Comparison of ENCODE assay signal across 1 cellular context in the genomic region with DNA sequence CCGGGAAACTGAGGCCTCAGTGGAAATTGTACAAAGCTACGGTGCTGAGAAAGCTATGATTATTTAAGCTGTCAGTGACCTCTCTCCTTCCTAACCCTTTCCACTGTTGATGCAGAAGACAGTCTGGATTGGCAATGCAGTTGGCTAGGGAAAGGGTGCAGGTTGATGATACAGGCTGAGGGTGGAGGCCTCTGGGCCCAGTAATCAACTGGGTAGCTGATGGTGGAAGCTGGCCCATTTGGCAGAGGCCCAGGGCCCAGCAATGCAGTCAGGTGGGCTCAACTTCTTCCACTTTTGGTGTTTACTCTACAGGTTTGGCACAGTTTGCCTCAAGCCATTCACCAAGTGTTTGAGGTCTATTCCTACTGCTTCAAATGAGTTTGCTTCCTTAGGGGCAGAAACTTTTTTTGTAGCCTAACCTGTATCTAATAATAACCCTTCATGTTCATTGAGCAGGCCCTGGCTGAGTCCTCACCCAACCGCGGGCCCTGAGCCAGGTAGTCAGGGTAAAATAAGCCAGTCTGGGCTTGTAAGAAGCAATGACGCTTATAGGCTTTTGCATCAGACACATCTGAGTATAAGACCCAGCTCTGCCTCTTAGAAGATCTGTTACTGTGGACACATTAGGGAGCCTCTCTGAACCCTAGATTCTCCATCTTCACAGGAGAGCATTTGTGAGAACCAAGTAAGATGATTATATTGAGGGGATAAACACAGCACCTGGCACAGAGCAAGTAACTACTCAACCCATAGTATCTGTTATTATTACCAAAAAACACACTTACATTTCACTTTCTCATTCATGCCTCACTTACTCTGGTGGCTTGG.
TF ChIP-seq lines count a peak whose summit lies in the region.

No MANE protein-coding gene starts in this region.

TF ChIP-seq in endothelial cell of umbilical vein, 7 proteins besides CTCF, POLR2A, EP300 and RAD21:
- no peak for TF ChIP-seq JUN (IDR thresholded peaks at IDR 0.05; ENCODE audit: borderline replicate concordance, insufficient read depth, insufficient read length, low read depth)
- no peak for TF ChIP-seq GATA2 (IDR thresholded peaks at IDR 0.05; ENCODE audit: insufficient read depth, insufficient read length, low read depth, low read length)
- TF ChIP-seq MYC (IDR thresholded peaks at IDR 0.05; ENCODE audit: low read depth, low read length) = no peak
- TF ChIP-seq FOS (IDR thresholded peaks at IDR 0.05; ENCODE audit: borderline replicate concordance, insufficient read depth, low read length) = no peak
- TF ChIP-seq, protein P1, sequence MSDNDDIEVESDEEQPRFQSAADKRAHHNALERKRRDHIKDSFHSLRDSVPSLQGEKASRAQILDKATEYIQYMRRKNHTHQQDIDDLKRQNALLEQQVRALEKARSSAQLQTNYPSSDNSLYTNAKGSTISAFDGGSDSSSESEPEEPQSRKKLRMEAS (IDR thresholded peaks at IDR 0.05; ENCODE audit: insufficient read depth, insufficient read length) = no peak
- TF ChIP-seq POLR2AphosphoS5 (IDR thresholded peaks at IDR 0.05; ENCODE audit: insufficient read depth, low read depth, low read length) = no peak
- TF ChIP-seq EZH2 (IDR thresholded peaks at IDR 0.05; ENCODE audit: borderline replicate concordance, low read depth, low read length, severe bottlenecking) = no peak
